1 cellular context compared by ENCODE assay signal in the genomic region with DNA sequence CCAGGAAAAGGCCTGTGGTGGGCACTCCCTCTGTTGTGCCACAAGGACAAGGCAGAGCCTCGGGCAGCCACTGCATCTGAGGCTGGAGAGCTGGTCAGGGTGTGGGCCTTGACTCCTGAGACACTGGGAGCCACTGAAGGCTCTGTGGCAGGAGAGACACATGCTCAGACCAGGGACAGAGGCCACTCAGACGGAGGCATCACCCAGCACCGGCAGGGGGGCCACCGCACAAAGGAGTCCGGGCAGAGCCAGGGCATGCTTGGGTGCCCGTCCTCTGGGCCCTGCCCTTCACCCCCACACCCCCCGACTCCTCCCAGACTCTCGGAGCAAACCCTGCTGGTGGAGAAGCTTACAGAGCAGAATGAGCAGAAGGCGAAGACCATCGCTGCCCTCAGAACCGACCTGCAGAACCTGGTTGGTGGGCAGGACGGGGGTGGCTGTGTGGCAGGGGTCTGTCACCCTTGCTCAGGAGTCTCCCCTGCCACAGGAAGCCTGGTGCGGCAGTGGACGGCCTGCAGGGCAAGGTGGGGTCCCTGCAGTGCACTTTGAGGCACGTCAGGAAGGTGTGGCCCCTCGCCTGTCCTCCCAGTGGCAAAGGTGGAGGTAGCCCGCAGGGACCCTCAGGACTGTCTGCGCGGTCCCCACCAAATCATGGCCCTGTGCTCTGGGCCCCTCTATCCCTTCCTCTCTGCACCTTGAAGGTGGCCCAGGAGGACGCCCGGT.
TF ChIP-seq lines count a peak whose summit lies in the region.

No MANE protein-coding gene starts in this region.

TF ChIP-seq in H1, 55 proteins besides CTCF, POLR2A, EP300 and RAD21:
- no peak for TF ChIP-seq EGR1 (IDR thresholded peaks at IDR 0.05; ENCODE audit: borderline replicate concordance, low read depth, low read length)
- TF ChIP-seq JUN (IDR thresholded peaks at IDR 0.05; ENCODE audit: low read depth, low read length) = no peak
- TF ChIP-seq SIRT6 (IDR thresholded peaks at IDR 0.05; ENCODE audit: low read length) = no peak
- no peak for TF ChIP-seq SIX5 (IDR thresholded peaks at IDR 0.05; ENCODE audit: low read depth, low read length)
- TF ChIP-seq, protein P1, sequence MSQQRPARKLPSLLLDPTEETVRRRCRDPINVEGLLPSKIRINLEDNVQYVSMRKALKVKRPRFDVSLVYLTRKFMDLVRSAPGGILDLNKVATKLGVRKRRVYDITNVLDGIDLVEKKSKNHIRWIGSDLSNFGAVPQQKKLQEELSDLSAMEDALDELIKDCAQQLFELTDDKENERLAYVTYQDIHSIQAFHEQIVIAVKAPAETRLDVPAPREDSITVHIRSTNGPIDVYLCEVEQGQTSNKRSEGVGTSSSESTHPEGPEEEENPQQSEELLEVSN (IDR thresholded peaks at IDR 0.05) = no peak
- TF ChIP-seq SRF (IDR thresholded peaks at IDR 0.05; ENCODE audit: low read depth, low read length) = no peak
- no peak for TF ChIP-seq CBX5 (IDR thresholded peaks at IDR 0.05; ENCODE audit: low read depth, low read length)
